In genomic region chr10:130080461-130080814, GRCh38 we compare ENCODE assay signal across 18 cellular contexts. TPM values are rescaled to one million over a fixed set of nuclear protein-coding genes. Genes with fewer than 3 reads are reported as not detected.
DNase-seq lines count a peak whose midpoint lies in the region; ATAC-seq and TF ChIP-seq lines count a peak whose summit lies in the region.
"Had no signal": no experiment of that assay in that cellular context is flagged by ENCODE, and none has a peak within 500 bp of the region (broad histone marks: within the 10 kb centered on the region; RNA-seq: fewer than 3 reads in every experiment).

No MANE protein-coding gene starts in this region.

- no peak overlapping the region for H3K4ac ChIP-seq in mesenchymal stem cell (ENCODE audit: low read depth in 1 of 2, low read length in 2 of 2)

- H3K9me3 ChIP-seq in HEK293 (ENCODE audit: control insufficient read depth, insufficient read depth, low read depth, low read length) (no peaks in the 10 kb centered on the region), mesenchymal stem cell (ENCODE audit: control insufficient read depth, low read length) (no peaks in the 10 kb centered on the region)
- no peaks in the 10 kb centered on the region for H3K9me3 ChIP-seq in CD8-positive, alpha-beta memory T cell (ENCODE audit: low read length)

- peaks cover 22 to 36% (median 31%) of the 10 kb centered on the region in 3 donors for H3K36me3 Mint-ChIP-seq in CD8-positive, alpha-beta memory T cell
- peaks cover 3% of the 10 kb centered on the region for H3K36me3 Mint-ChIP-seq in chondrocyte (ENCODE audit: low read depth)

- H3K36me3 ChIP-seq in HEK293 (ENCODE audit: control insufficient read depth in 2 of 2, insufficient read depth in 1 of 2, low read length in 2 of 2) (no peaks in the 10 kb centered on the region), mesenchymal stem cell (ENCODE audit: control insufficient read depth in 1 of 2, insufficient read depth in 2 of 2, low read depth in 1 of 2, low read length in 2 of 2) (no peaks in the 10 kb centered on the region)
- no peaks in the 10 kb centered on the region for H3K36me3 ChIP-seq in CD8-positive, alpha-beta memory T cell (ENCODE audit: insufficient read depth, low read length)

- H3K14ac ChIP-seq in mesenchymal stem cell (ENCODE audit: low read length in 2 of 2): no peak overlapping the region

- H2BK5ac ChIP-seq in mesenchymal stem cell (ENCODE audit: low read depth, low read length, poor library complexity, severe bottlenecking): no peak overlapping the region

- H2AFZ ChIP-seq in mesenchymal stem cell (ENCODE audit: low read depth, low read length): no peak overlapping the region
- H2AFZ ChIP-seq: GM23248 had no signal

- no peak overlapping the region for H3K27ac Mint-ChIP-seq in CD8-positive, alpha-beta memory T cell
- H3K27ac Mint-ChIP-seq in chondrocyte (ENCODE audit: unreplicated experiment): no peak overlapping the region
- H3K27ac Mint-ChIP-seq: CD4-positive, CD25-positive, alpha-beta regulatory T cell; CD8-positive, alpha-beta T cell; HFFc6 had no signal

- CTCF ChIA-PET in HEK293 (lab: Yijun Ruan, JAX): interaction anchor here (0.6 kb wide), 1 partner anchor 70 kb away, joined by 3 read pairs; no protein-coding TSS in a partner anchor
- CTCF ChIA-PET in CD8-positive, alpha-beta memory T cell (lab: Charles Lee): no interaction called here

- H4K91ac ChIP-seq in mesenchymal stem cell (ENCODE audit: low read length): no peak overlapping the region

- no peak overlapping the region for H2BK12ac ChIP-seq in mesenchymal stem cell (ENCODE audit: low read length in 2 of 2)

- POLR2A ChIA-PET in HEK293 (lab: Yijun Ruan, JAX): no interaction called here
- POLR2A ChIA-PET in CD8-positive, alpha-beta memory T cell (lab: Charles Lee): no interaction called here

- H3K4me3 Mint-ChIP-seq in CD8-positive, alpha-beta memory T cell: no peak overlapping the region
- no peak overlapping the region for H3K4me3 Mint-ChIP-seq in chondrocyte (ENCODE audit: unreplicated experiment)
- H3K4me3 Mint-ChIP-seq: CD4-positive, CD25-positive, alpha-beta regulatory T cell; CD8-positive, alpha-beta T cell; HFFc6 had no signal

- H2AK5ac ChIP-seq in mesenchymal stem cell (ENCODE audit: low read length, severe bottlenecking): no peak overlapping the region

- H3K27ac ChIP-seq in HEK293 (ENCODE audit: extremely low read depth, low read depth, low read length): peak overlapping the region; percentile 71
- H3K27ac ChIP-seq in VCaP: peak overlapping the region; percentile 60
- H3K27ac ChIP-seq in mesenchymal stem cell (ENCODE audit: low read length, poor library complexity, severe bottlenecking): no peak overlapping the region
- no peak overlapping the region for H3K27ac ChIP-seq in CD8-positive, alpha-beta memory T cell (ENCODE audit: low read depth, low read length)
- H3K27ac ChIP-seq: GM23248 had no signal

- no peak overlapping the region for H4K8ac ChIP-seq in mesenchymal stem cell (ENCODE audit: low read length)

- H3K23ac ChIP-seq in mesenchymal stem cell (ENCODE audit: low read length in 2 of 2): no peak overlapping the region

- H3K4me1 Mint-ChIP-seq in CD8-positive, alpha-beta memory T cell: peaks cover 0 to 2% (median 0%) of the 10 kb centered on the region in 3 donors
- no peaks in the 10 kb centered on the region for H3K4me1 Mint-ChIP-seq in chondrocyte (ENCODE audit: low read depth)

- no peaks in the 10 kb centered on the region for H3K79me1 ChIP-seq in mesenchymal stem cell (replicated peaks; ENCODE audit: low read length, poor library complexity, severe bottlenecking)

- peaks cover 0 to 7% (median 2%) of the 10 kb centered on the region in 5 donors for H3K9me3 Mint-ChIP-seq in CD8-positive, alpha-beta memory T cell
- H3K9me3 Mint-ChIP-seq in chondrocyte (ENCODE audit: low read depth): peaks cover 6% of the 10 kb centered on the region
- H3K9me3 Mint-ChIP-seq: HFFc6 had no signal

- DNase-seq in mesenchymal stem cell (no peak), chondrocyte (ENCODE audit: low spot score) (no peak)
- DNase-seq in CD8-positive, alpha-beta memory T cell: no peak
- DNase-seq: C1 segment of cervical spinal cord; CD4-positive, CD25-positive, alpha-beta regulatory T cell; CD8-positive, alpha-beta T cell; DMS 273 treated with DMSO at 0.1 percent for 48 hours; DMS79; EL; GDM1; GM23248; H7; HCEC 1CT; HFFc6 had no signal

- H3K27me3 ChIP-seq in mesenchymal stem cell (ENCODE audit: control insufficient read depth in 1 of 2, insufficient read depth in 1 of 2, low read length in 2 of 2): no peaks in the 10 kb centered on the region
- H3K27me3 ChIP-seq in CD8-positive, alpha-beta memory T cell (ENCODE audit: insufficient read depth, low read length, poor library complexity, severe bottlenecking): no peaks in the 10 kb centered on the region

- H3K4me1 ChIP-seq in HEK293 (ENCODE audit: control insufficient read depth, insufficient read depth, low read length): peaks cover 23% of the 10 kb centered on the region; the same call in 1 of the 2 replicates
- H3K4me1 ChIP-seq in mesenchymal stem cell (ENCODE audit: control insufficient read depth, insufficient read depth, low read depth, low read length): no peaks in the 10 kb centered on the region
- H3K4me1 ChIP-seq in CD8-positive, alpha-beta memory T cell (ENCODE audit: insufficient read depth, low read length): no peaks in the 10 kb centered on the region

- H3K4me3 ChIP-seq in HEK293 (ENCODE audit: low read depth, low read length) (no peak overlapping the region), mesenchymal stem cell (ENCODE audit: insufficient read depth in 1 of 2, low read depth in 1 of 2, low read length in 2 of 2) (no peak overlapping the region)
- no peak overlapping the region for H3K4me3 ChIP-seq in CD8-positive, alpha-beta memory T cell (ENCODE audit: low read length)
- H3K4me3 ChIP-seq: GM12878, GM23248 had no signal

- no peak for ATAC-seq in GM19463 (IDR thresholded peaks at IDR 0.05; ENCODE audit: unreplicated experiment)
- ATAC-seq: CD8-positive, alpha-beta T cell; GM12878 had no signal

- no peak overlapping the region for H2BK15ac ChIP-seq in mesenchymal stem cell (ENCODE audit: low read depth, poor library complexity, severe bottlenecking)

- peak overlapping the region; percentile 46 for H3K9ac ChIP-seq in mesenchymal stem cell (ENCODE audit: low read length)
- H3K9ac ChIP-seq: GM23248 had no signal

- H2BK120ac ChIP-seq in mesenchymal stem cell (ENCODE audit: low read depth, low read length): no peak overlapping the region

- TF ChIP-seq CTCF in HEK293 (tag by site-specific recombination; IDR thresholded peaks at IDR 0.05) (no peak), VCaP (conservative IDR thresholded peaks at IDR 0.05) (no peak), chondrocyte (IDR thresholded peaks at IDR 0.05) (no peak)

- no peak overlapping the region for H3K18ac ChIP-seq in mesenchymal stem cell (ENCODE audit: low read depth in 1 of 2, low read length in 2 of 2)

- no peaks in the 10 kb centered on the region for H3K27me3 Mint-ChIP-seq in CD8-positive, alpha-beta memory T cell
- H3K27me3 Mint-ChIP-seq in chondrocyte (ENCODE audit: low read depth): no peaks in the 10 kb centered on the region
- H3K27me3 Mint-ChIP-seq: CD4-positive, CD25-positive, alpha-beta regulatory T cell had no signal

- 75% methylated on average over 2 of the region's 2 CpGs for WGBS in mesenchymal stem cell

- H3K4me2 ChIP-seq in mesenchymal stem cell (ENCODE audit: low read length, poor library complexity, severe bottlenecking): no peak overlapping the region

TF ChIP-seq in HEK293, 187 proteins besides CTCF, POLR2A, EP300 and RAD21 (continues in another document):
- TF ChIP-seq ZBTB17 (tag by site-specific recombination; IDR thresholded peaks at IDR 0.05) (0 out of 2 replicates have a peak, but pooled peaks have one; percentile 7), ZNF423 (tag by site-specific recombination; IDR thresholded peaks at IDR 0.05) (peak; percentile 71; the same call in 1 of the 2 replicates), ZNF366 (tag by site-specific recombination; conservative IDR thresholded peaks at IDR 0.05) (no peak), ZNF140 (tag by site-specific recombination; IDR thresholded peaks at IDR 0.05) (no peak), ZSCAN30 (tag by site-specific recombination; IDR thresholded peaks at IDR 0.05) (0 out of 2 replicates have a peak, but pooled peaks have one; percentile 33), GLIS1 (tag by site-specific recombination; IDR thresholded peaks at IDR 0.05) (peak; percentile 71), ZNF629 (tag by site-specific recombination; IDR thresholded peaks at IDR 0.05) (0 out of 2 replicates have a peak, but pooled peaks have one; percentile 26)
- TF ChIP-seq, protein P1, sequence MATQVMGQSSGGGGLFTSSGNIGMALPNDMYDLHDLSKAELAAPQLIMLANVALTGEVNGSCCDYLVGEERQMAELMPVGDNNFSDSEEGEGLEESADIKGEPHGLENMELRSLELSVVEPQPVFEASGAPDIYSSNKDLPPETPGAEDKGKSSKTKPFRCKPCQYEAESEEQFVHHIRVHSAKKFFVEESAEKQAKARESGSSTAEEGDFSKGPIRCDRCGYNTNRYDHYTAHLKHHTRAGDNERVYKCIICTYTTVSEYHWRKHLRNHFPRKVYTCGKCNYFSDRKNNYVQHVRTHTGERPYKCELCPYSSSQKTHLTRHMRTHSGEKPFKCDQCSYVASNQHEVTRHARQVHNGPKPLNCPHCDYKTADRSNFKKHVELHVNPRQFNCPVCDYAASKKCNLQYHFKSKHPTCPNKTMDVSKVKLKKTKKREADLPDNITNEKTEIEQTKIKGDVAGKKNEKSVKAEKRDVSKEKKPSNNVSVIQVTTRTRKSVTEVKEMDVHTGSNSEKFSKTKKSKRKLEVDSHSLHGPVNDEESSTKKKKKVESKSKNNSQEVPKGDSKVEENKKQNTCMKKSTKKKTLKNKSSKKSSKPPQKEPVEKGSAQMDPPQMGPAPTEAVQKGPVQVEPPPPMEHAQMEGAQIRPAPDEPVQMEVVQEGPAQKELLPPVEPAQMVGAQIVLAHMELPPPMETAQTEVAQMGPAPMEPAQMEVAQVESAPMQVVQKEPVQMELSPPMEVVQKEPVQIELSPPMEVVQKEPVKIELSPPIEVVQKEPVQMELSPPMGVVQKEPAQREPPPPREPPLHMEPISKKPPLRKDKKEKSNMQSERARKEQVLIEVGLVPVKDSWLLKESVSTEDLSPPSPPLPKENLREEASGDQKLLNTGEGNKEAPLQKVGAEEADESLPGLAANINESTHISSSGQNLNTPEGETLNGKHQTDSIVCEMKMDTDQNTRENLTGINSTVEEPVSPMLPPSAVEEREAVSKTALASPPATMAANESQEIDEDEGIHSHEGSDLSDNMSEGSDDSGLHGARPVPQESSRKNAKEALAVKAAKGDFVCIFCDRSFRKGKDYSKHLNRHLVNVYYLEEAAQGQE (tag by site-specific recombination; IDR thresholded peaks at IDR 0.05): peak; percentile 81

RNA-seq across cellular contexts. Expression of gene C10orf143, which starts 30.2 kb away (rescaled TPM):
- polyA plus RNA-seq in mesenchymal stem cell (2013, experiment 1 of 2): 1.1 TPM
- polyA plus RNA-seq in mesenchymal stem cell (2013, experiment 2 of 2): 1.2 TPM
- total RNA-seq in CD8-positive, alpha-beta memory T cell: 1 to 10 TPM; 5.7 to 6.7 TPM
- polyA plus RNA-seq in CD8-positive, alpha-beta memory T cell: 24.6 TPM
- 2.5 to 6.2 TPM (median 2.6 TPM) in 3 replicates for total RNA-seq in chondrocyte

RNA-seq across cellular contexts. Expression of gene GLRX3, which starts 55.8 kb away (rescaled TPM):
- polyA plus RNA-seq in mesenchymal stem cell (2013, experiment 1 of 2): 136 TPM
- 138 TPM for polyA plus RNA-seq in mesenchymal stem cell (2013, experiment 2 of 2)
- total RNA-seq in CD8-positive, alpha-beta memory T cell: 100 to 1,000 TPM; 155 to 169 TPM
- polyA plus RNA-seq in CD8-positive, alpha-beta memory T cell: 78.6 TPM
- 57.5 to 75.0 TPM (median 60.5 TPM) in 3 replicates for total RNA-seq in chondrocyte

Comparison
In these comparisons a context has a peak if more than half of its experiments do, and no peak if none do; other contexts are left out.
1. H3K27ac ChIP-seq: peak in HEK293 (single experiment) and VCaP (single experiment); none in mesenchymal stem cell (single experiment) and CD8-positive, alpha-beta memory T cell (single experiment).